Comparison of ENCODE assay signal across 9 cellular contexts in genomic region chr5:131252824-131253171, GRCh38. TPM values are rescaled to one million over a fixed set of nuclear protein-coding genes. Genes with fewer than 3 reads are reported as not detected.
DNase-seq lines count a peak whose midpoint lies in the region; ATAC-seq and TF ChIP-seq lines count a peak whose summit lies in the region.
"Had no signal": no experiment of that assay in that cellular context is flagged by ENCODE, and none has a peak within 500 bp of the region (broad histone marks: within the 10 kb centered on the region; RNA-seq: fewer than 3 reads in every experiment).

No MANE protein-coding gene starts in this region.

- peak overlapping the region; percentile 93 for H3K27ac Mint-ChIP-seq in central memory CD8-positive, alpha-beta T cell (ENCODE audit: low read depth)

- H3K9me3 Mint-ChIP-seq in central memory CD8-positive, alpha-beta T cell: no peaks in the 10 kb centered on the region

- H3K4me3 Mint-ChIP-seq in central memory CD8-positive, alpha-beta T cell: peak overlapping the region; percentile 87

- no peaks in the 10 kb centered on the region for H3K27me3 Mint-ChIP-seq in central memory CD8-positive, alpha-beta T cell

- H3K27ac ChIP-seq in foreskin keratinocyte: no peak overlapping the region

- no peaks in the 10 kb centered on the region for H3K27me3 ChIP-seq in foreskin keratinocyte

- peaks cover 32% of the 10 kb centered on the region for H3K36me3 Mint-ChIP-seq in central memory CD8-positive, alpha-beta T cell (ENCODE audit: insufficient read depth)

- H3K4me1 ChIP-seq in foreskin keratinocyte: no peaks in the 10 kb centered on the region

- H3K4me1 Mint-ChIP-seq in central memory CD8-positive, alpha-beta T cell: peaks cover 59% of the 10 kb centered on the region

- no peak for TF ChIP-seq CTCF in foreskin keratinocyte (conservative IDR thresholded peaks at IDR 0.05)

- DNase-seq in T-helper 22 cell (ENCODE audit: low read depth) (peak; percentile 83), NCI-H2029 treated with DMSO at 0.1 percent for 48 hours (lab: John Stamatoyannopoulos, UW) (no peak), NCI-H128 (lab: John Stamatoyannopoulos, UW; ENCODE audit: unreplicated experiment) (no peak), foreskin keratinocyte (no peak)
- peak; percentile 55 to 79 for DNase-seq in central memory CD8-positive, alpha-beta T cell (ENCODE audit: low spot score in 2 of 2)
- peak; percentile 60 to 62 (median 61) for DNase-seq in stimulated activated CD4-positive, alpha-beta T cell treated with anti-CD3 and anti-CD28 coated beads, Interleukin-12 subunit alpha, Interleukin-12 subunit beta, amount 100 ng/mL, for 48 hours (ENCODE audit: low read depth in 2 of 3, low spot score in 1 of 3)

- ATAC-seq in GM18909 (IDR thresholded peaks at IDR 0.05; ENCODE audit: poor library complexity, unreplicated experiment) (peak; percentile 89), HG03066 (IDR thresholded peaks at IDR 0.05; ENCODE audit: low read depth, unreplicated experiment) (peak; percentile 76), foreskin keratinocyte (no peak)
- peak; percentile 79 for ATAC-seq in central memory CD8-positive, alpha-beta T cell (replicated peaks; ENCODE audit: extremely low read depth, poor library complexity, severe bottlenecking)
- ATAC-seq: Panc1 had no signal

RNA-seq across cellular contexts. Expression of gene CDC42SE2, which starts 11.1 kb away (rescaled TPM):
- total RNA-seq in foreskin keratinocyte: 23.7 and 24.8 TPM in 2 replicates
- 8.8 and 10.4 TPM in 2 replicates for polyA plus RNA-seq in foreskin keratinocyte

Comparison
In these comparisons a context has a peak if more than half of its experiments do, and no peak if none do; other contexts are left out.
1. DNase-seq: peak in T-helper 22 cell (single experiment), central memory CD8-positive, alpha-beta T cell (2 of 2) and stimulated activated CD4-positive, alpha-beta T cell treated with anti-CD3 and anti-CD28 coated beads, Interleukin-12 subunit alpha, Interleukin-12 subunit beta, amount 100 ng/mL, for 48 hours (3 of 3); none in NCI-H2029 treated with DMSO at 0.1 percent for 48 hours (single experiment), NCI-H128 (single experiment) and foreskin keratinocyte (0 of 2).